7 cellular contexts compared by ENCODE assay signal in genomic region chr14:51633298-51633697, GRCh38. TPM values are rescaled to one million over a fixed set of nuclear protein-coding genes. Genes with fewer than 3 reads are reported as not detected.
DNase-seq lines count a peak whose midpoint lies in the region; ATAC-seq and TF ChIP-seq lines count a peak whose summit lies in the region.
"Not testable (repeated sequence)": the region's sequence is repeated elsewhere in the genome, so short reads cannot be mapped to it uniquely, and the experiment has no call there.

No MANE protein-coding gene starts in this region.

- peak overlapping the region; percentile 33 for H2BK120ac ChIP-seq in trophoblast cell (ENCODE audit: insufficient read depth, low read length, poor library complexity)

- DNase-seq in ELR (ENCODE audit: low read depth) (peak; percentile 55), PC-3 (peak; percentile 49), epithelial cell of esophagus (ENCODE audit: low read depth) (peak; percentile 75), islet precursor cell (peak; percentile 71)
- peak; percentile 6 for DNase-seq in activated CD4-positive, alpha-beta T cell treated with anti-CD3 and anti-CD28 coated beads for 48 hours
- DNase-seq in trophoblast cell = not testable (repeated sequence)

- not testable (repeated sequence) for H3K4me3 ChIP-seq in KMS-11 (IDR thresholded peaks at IDR 0.05; ENCODE audit: insufficient read depth, low read depth, low read length); PC-3 (ENCODE audit: low read length); epithelial cell of esophagus (ENCODE audit: low read length); trophoblast cell (ENCODE audit: low read depth, low read length)

- peaks cover 14% of the 10 kb centered on the region for H3K79me1 ChIP-seq in trophoblast cell (ENCODE audit: low read length)

- peak; percentile 36; the same call in 1 of the 2 replicates for ATAC-seq in PC-3

- not testable (repeated sequence) for H3K9me3 ChIP-seq in PC-3 (ENCODE audit: low read length); trophoblast cell (ENCODE audit: insufficient read depth, low read depth, low read length)

- not testable (repeated sequence) for H2BK5ac ChIP-seq in trophoblast cell (ENCODE audit: low read depth, low read length, poor library complexity)

- CTCF ChIA-PET in PC-3 (lab: Charles Lee) = not testable (repeated sequence)

- not testable (repeated sequence) for H4K20me1 ChIP-seq in KMS-11 (ENCODE audit: insufficient read depth); PC-3 (ENCODE audit: low read length)

- no CpG with 5 or more reads among the region's 2 CpGs for WGBS in trophoblast cell (ENCODE audit: extremely low coverage, insufficient coverage, insufficient read length)

- 0 out of 2 replicates have a peak overlapping the region, but pooled peaks have one; percentile 22 for H3K4me2 ChIP-seq in KMS-11
- not testable (repeated sequence) for H3K4me2 ChIP-seq in PC-3 (ENCODE audit: low read length); trophoblast cell (ENCODE audit: low read length)

- H4K8ac ChIP-seq in trophoblast cell (ENCODE audit: low read depth, low read length) = not testable (repeated sequence)

- not testable (repeated sequence) for H2AK5ac ChIP-seq in trophoblast cell (ENCODE audit: low read length)

- peak overlapping the region; percentile 64 for H2BK12ac ChIP-seq in trophoblast cell (ENCODE audit: low read length)

- H3K27ac ChIP-seq in KMS-11; PC-3 (ENCODE audit: low read length); trophoblast cell (ENCODE audit: low read depth, low read length): not testable (repeated sequence)

- not testable (repeated sequence) for H4K12ac ChIP-seq in trophoblast cell (ENCODE audit: low read depth, low read length)

- not testable (repeated sequence) for H3K18ac ChIP-seq in trophoblast cell (ENCODE audit: low read length)

- not testable (repeated sequence) for H3K9me2 ChIP-seq in PC-3 (replicated peaks; ENCODE audit: low read length)

- H2AFZ ChIP-seq in KMS-11 (ENCODE audit: low read depth); PC-3 (ENCODE audit: low read length); trophoblast cell (ENCODE audit: insufficient read depth, low read length, poor library complexity): not testable (repeated sequence)

- BruUV-seq in PC-3 (replicated peaks; lab: Mats Ljungman, UMichigan) = not testable (repeated sequence)

- H4K91ac ChIP-seq in trophoblast cell (ENCODE audit: low read depth, low read length) = not testable (repeated sequence)

- not testable (repeated sequence) for H3F3A ChIP-seq in PC-3 (ENCODE audit: low read length, unreplicated experiment)

- H3K14ac ChIP-seq in trophoblast cell (ENCODE audit: low read length) = not testable (repeated sequence)

- H3K4me1 ChIP-seq in KMS-11 (ENCODE audit: low read depth, poor library complexity, severe bottlenecking) (peaks cover 35% of the 10 kb centered on the region), trophoblast cell (ENCODE audit: control insufficient read depth in 1 of 2, insufficient read depth in 2 of 2, low read length in 2 of 2) (peaks cover 12 to 21% of the 10 kb centered on the region in 2 experiments)
- not testable (repeated sequence) for H3K4me1 ChIP-seq in PC-3 (ENCODE audit: insufficient read depth, low read length)

- not testable (repeated sequence) for H3K79me2 ChIP-seq in KMS-11 (ENCODE audit: insufficient read depth, low read depth); PC-3 (ENCODE audit: low read length); trophoblast cell (ENCODE audit: control insufficient read depth, insufficient read depth, low read length, poor library complexity)

- H3K4ac ChIP-seq in trophoblast cell (ENCODE audit: low read depth, low read length) = not testable (repeated sequence)

- not testable (repeated sequence) for H3K9ac ChIP-seq in KMS-11; PC-3 (ENCODE audit: low read length); trophoblast cell (ENCODE audit: low read length)

- intact Hi-C loops in PC-3 (cut with micrococcal nuclease) = not testable (repeated sequence)

- not testable (repeated sequence) for H3K36me3 ChIP-seq in KMS-11 (ENCODE audit: insufficient read depth); PC-3 (ENCODE audit: low read depth, low read length); trophoblast cell (ENCODE audit: control insufficient read depth in 1 of 2, insufficient read depth in 2 of 2, low read length in 2 of 2)

- not testable (repeated sequence) for TF ChIP-seq CTCF in KMS-11 (conservative IDR thresholded peaks at IDR 0.05; ENCODE audit: low read depth, low read length); PC-3 (conservative IDR thresholded peaks at IDR 0.05; ENCODE audit: low read depth, low read length); epithelial cell of esophagus (IDR thresholded peaks at IDR 0.05; ENCODE audit: insufficient read depth, low read depth, low read length, missing control alignments)

- not testable (repeated sequence) for H3K27me3 ChIP-seq in KMS-11 (ENCODE audit: insufficient read depth, low read depth); PC-3 (ENCODE audit: low read length); trophoblast cell (ENCODE audit: insufficient read depth, low read length)

- POLR2A ChIA-PET in PC-3 (lab: Charles Lee; ENCODE audit: unreplicated experiment) = interaction anchor here (0.6 kb wide), 1 partner anchor 36 kb away, joined by 10 read pairs; no protein-coding TSS in a partner anchor

- not testable (repeated sequence) for H3K23ac ChIP-seq in trophoblast cell (ENCODE audit: low read length)

RNA-seq across cellular contexts. Expression of gene FRMD6, which starts 18.4 kb away (rescaled TPM):
- total RNA-seq in PC-3 (2014; rRNA removed) = 88.3 and 103 TPM in 2 replicates
- polyA plus RNA-seq in trophoblast cell (2013) = 105 and 107 TPM in 2 replicates
